ENCODE assay signal across 10 cellular contexts in genomic region chr1:101004061-101004460, GRCh38. TPM values are rescaled to one million over a fixed set of nuclear protein-coding genes. Genes with fewer than 3 reads are reported as not detected.
DNase-seq lines count a peak whose midpoint lies in the region; TF ChIP-seq lines count a peak whose summit lies in the region.
"Had no signal": no experiment of that assay in that cellular context is flagged by ENCODE, and none has a peak within 500 bp of the region (broad histone marks: within the 10 kb centered on the region; RNA-seq: fewer than 3 reads in every experiment).

No MANE protein-coding gene starts in this region.

- no peak for TF ChIP-seq CTCF in epithelial cell of esophagus (IDR thresholded peaks at IDR 0.05; ENCODE audit: insufficient read depth, low read depth, low read length, missing control alignments)
- TF ChIP-seq CTCF in mesothelial cell of epicardium (IDR thresholded peaks at IDR 0.05; ENCODE audit: unreplicated experiment) = no peak

- no peaks in the 10 kb centered on the region for H3K27me3 Mint-ChIP-seq in mesothelial cell of epicardium (ENCODE audit: low read depth)

- no peak overlapping the region for H3K4me3 Mint-ChIP-seq in mesothelial cell of epicardium
- H3K4me3 Mint-ChIP-seq: activated T-cell treated with anti-CD3 and anti-CD28 coated beads, Interleukin-2, amount 50 U/mL, for 72 hours had no signal

- no peak overlapping the region for H3K27ac Mint-ChIP-seq in mesothelial cell of epicardium

- DNase-seq in NCI-H748 (lab: John Stamatoyannopoulos, UW; ENCODE audit: unreplicated experiment) = peak; percentile 48
- DNase-seq in NCI-H748 treated with DMSO at 0.1 percent for 48 hours (lab: John Stamatoyannopoulos, UW) = no peak
- DNase-seq in HuH-7.5 (ENCODE audit: low spot score) = peak; percentile 22
- peak; percentile 87 for DNase-seq in epithelial cell of esophagus (ENCODE audit: low read depth)
- peak; percentile 85 for DNase-seq in renal cortical epithelial cell (ENCODE audit: low read depth)
- DNase-seq in stimulated activated CD4-positive, alpha-beta T cell treated with anti-CD3 and anti-CD28 coated beads, Interleukin-4, amount 100 ng/mL, for 1 hour = no peak
- no peak for DNase-seq in mesothelial cell of epicardium (ENCODE audit: low spot score in 2 of 2, unreplicated experiment in 2 of 2)
- no peak for DNase-seq in middle frontal gyrus (ENCODE audit: extremely low spot score, low spot score)
- DNase-seq: activated T-cell treated with anti-CD3 and anti-CD28 coated beads, Interleukin-2, amount 50 U/mL, for 72 hours; NCI-H1436 had no signal

- no peaks in the 10 kb centered on the region for H3K9me3 Mint-ChIP-seq in mesothelial cell of epicardium

- H3K4me3 ChIP-seq in epithelial cell of esophagus (ENCODE audit: low read length) = no peak overlapping the region

- peaks cover 19% of the 10 kb centered on the region for H3K36me3 Mint-ChIP-seq in mesothelial cell of epicardium

- H3K4me1 Mint-ChIP-seq in mesothelial cell of epicardium = peaks cover 3% of the 10 kb centered on the region

RNA-seq across cellular contexts. Expression of gene DPH5, which starts 21.5 kb away (rescaled TPM):
- total RNA-seq in renal cortical epithelial cell (26.4 and 27.7 TPM in 2 replicates), mesothelial cell of epicardium (58.6 to 65.5 TPM (median 61.7 TPM) in 3 replicates)

Comparison
In these comparisons a context has a peak if more than half of its experiments do, and no peak if none do; other contexts are left out.
1. DNase-seq: peak in NCI-H748 (single experiment), HuH-7.5 (single experiment), epithelial cell of esophagus (single experiment) and renal cortical epithelial cell (single experiment); none in NCI-H748 treated with DMSO at 0.1 percent for 48 hours (single experiment), stimulated activated CD4-positive, alpha-beta T cell treated with anti-CD3 and anti-CD28 coated beads, Interleukin-4, amount 100 ng/mL, for 1 hour (single experiment), mesothelial cell of epicardium (0 of 2) and middle frontal gyrus (single experiment).